ENCODE assay signal across 24 cellular contexts in genomic region chr2:238942941-238943715, GRCh38.
DNase-seq lines count a peak whose midpoint lies in the region; ATAC-seq and TF ChIP-seq lines count a peak whose summit lies in the region.
"Had no signal": no experiment of that assay in that cellular context is flagged by ENCODE, and none has a peak within 500 bp of the region (broad histone marks: within the 10 kb centered on the region; RNA-seq: fewer than 3 reads in every experiment).

No MANE protein-coding gene starts in this region.

- H2AFZ ChIP-seq in H9 (ENCODE audit: low read length): no peak overlapping the region

- H4K8ac ChIP-seq in H9 (replicated peaks; ENCODE audit: insufficient read length, low read depth, low read length): no peak overlapping the region

- no peak overlapping the region for H3K56ac ChIP-seq in H9 (ENCODE audit: insufficient read length, low read depth, low read length)

- H4K5ac ChIP-seq in H9 (ENCODE audit: insufficient read length, low read depth, low read length): no peak overlapping the region

- no peak overlapping the region for H2BK15ac ChIP-seq in H9 (ENCODE audit: low read depth, low read length)

- no peak for ATAC-seq in GM18511 (IDR thresholded peaks at IDR 0.05; ENCODE audit: unreplicated experiment)
- ATAC-seq in HG02759 (IDR thresholded peaks at IDR 0.05; ENCODE audit: unreplicated experiment): no peak
- ATAC-seq: activated T-helper 17 cell treated with anti-CD3 and anti-CD28 coated beads, Interleukin-2, amount 50 U/mL, for 72 hours; natural killer cell treated with Interleukin-12 subunit alpha and Interleukin-12 subunit beta and Interleukin-15 and Interleukin-18, amount 100 ng/mL, for 72 hours; sciatic nerve had no signal

- H3K79me1 ChIP-seq in H9 (ENCODE audit: insufficient read depth, low read depth, low read length, poor library complexity, severe bottlenecking): no peaks in the 10 kb centered on the region

- H3K27ac ChIP-seq in H9 (ENCODE audit: insufficient read length, low read depth, low read length): no peak overlapping the region
- H3K27ac ChIP-seq: brain microvascular endothelial cell, coronary artery, left ventricle myocardium inferior had no signal

- H2BK20ac ChIP-seq in H9 (ENCODE audit: low read depth, low read length, poor library complexity, severe bottlenecking): no peak overlapping the region

- H3K9me3 Mint-ChIP-seq in H9: no peaks in the 10 kb centered on the region; a peak in 1 of 5 replicates
- H3K9me3 Mint-ChIP-seq: activated T-helper 17 cell treated with anti-CD3 and anti-CD28 coated beads, Interleukin-2, amount 50 U/mL, for 72 hours; CD4-positive, alpha-beta T cell; endodermal cell; immature natural killer cell; natural killer cell treated with Interleukin-12 subunit alpha and Interleukin-12 subunit beta and Interleukin-15 and Interleukin-18, amount 100 ng/mL, for 72 hours had no signal

- no peak overlapping the region for H3K4me3 Mint-ChIP-seq in H9
- H3K4me3 Mint-ChIP-seq: activated T-helper 17 cell treated with anti-CD3 and anti-CD28 coated beads, Interleukin-2, amount 50 U/mL, for 72 hours; CD4-positive, alpha-beta T cell; endodermal cell; immature natural killer cell; natural killer cell treated with Interleukin-12 subunit alpha and Interleukin-12 subunit beta and Interleukin-15 and Interleukin-18, amount 100 ng/mL, for 72 hours had no signal

- no peak overlapping the region for H3K4ac ChIP-seq in H9 (ENCODE audit: low read depth, low read length)

- no peak overlapping the region for H3K9ac ChIP-seq in H9 (ENCODE audit: extremely low read depth, insufficient read length, low read length)

- intact Hi-C loops in posterior vena cava (cut with DNase I): loop anchor here in 1 of 2 donors (10.0 kb wide), 1 partner anchor 228 kb away; no protein-coding TSS in a partner anchor

- no peak for TF ChIP-seq CTCF in H9 (conservative IDR thresholded peaks at IDR 0.05)

- WGBS in H9 (ENCODE audit: extremely low coverage, insufficient read length, low lambda C conversion rate): no CpG with 5 or more reads among the region's 20 CpGs

- no peaks in the 10 kb centered on the region for H3K36me3 Mint-ChIP-seq in H9 (ENCODE audit: insufficient read depth in 1 of 3, low read depth in 3 of 3)
- H3K36me3 Mint-ChIP-seq: immature natural killer cell; natural killer cell treated with Interleukin-12 subunit alpha and Interleukin-12 subunit beta and Interleukin-15 and Interleukin-18, amount 100 ng/mL, for 72 hours had no signal

- H3K27me3 Mint-ChIP-seq in H9 (ENCODE audit: low read depth): peaks cover 9% of the 10 kb centered on the region

- H3K27me3 ChIP-seq in H9 (ENCODE audit: insufficient read depth, low read length): no peaks in the 10 kb centered on the region
- H3K27me3 ChIP-seq: brain microvascular endothelial cell had no signal

- H2BK5ac ChIP-seq in H9 (ENCODE audit: insufficient read length, low read length): no peak overlapping the region

- H3K23ac ChIP-seq in H9 (ENCODE audit: insufficient read length, low read depth, low read length): no peak overlapping the region

- H3T11ph ChIP-seq in H9 (ENCODE audit: low read length): no peak overlapping the region

- H4K91ac ChIP-seq in H9 (ENCODE audit: insufficient read length, low read depth, low read length): no peak overlapping the region

- peak overlapping the region in 1 of 3 experiments; percentile 35; a peak in 2 of 7 replicates for H3K27ac Mint-ChIP-seq in H9
- H3K27ac Mint-ChIP-seq: activated T-helper 17 cell treated with anti-CD3 and anti-CD28 coated beads, Interleukin-2, amount 50 U/mL, for 72 hours; CD4-positive, alpha-beta T cell; endodermal cell; immature natural killer cell; natural killer cell treated with Interleukin-12 subunit alpha and Interleukin-12 subunit beta and Interleukin-15 and Interleukin-18, amount 100 ng/mL, for 72 hours had no signal

- peak; percentile 28 for DNase-seq in Daoy (ENCODE audit: low read depth)
- DNase-seq in H9: peak; percentile 10
- peak; percentile 41 for DNase-seq in fibroblast of gingiva (ENCODE audit: low read depth)
- peak; percentile 57 for DNase-seq in posterior vena cava (ENCODE audit: low spot score)
- DNase-seq in T-helper 1 cell: no peak
- DNase-seq: activated CD4-positive, CD25-positive, alpha-beta regulatory T cell treated with anti-CD3 and anti-CD28 coated beads, Interleukin-2, amount 50 U/mL, for 72 hours; brain microvascular endothelial cell; CD4-positive, alpha-beta T cell; DMS153; immature natural killer cell; Karpas-422; left ventricle myocardium inferior; NCI-H1092 treated with DMSO at 0.1 percent for 48 hours; NCI-H2029; NCI-H2227 treated with DMSO at 0.1 percent for 48 hours; NCI-H748 treated with DMSO at 0.1 percent for 48 hours; SIG-M5 had no signal

- H3K18ac ChIP-seq in H9 (ENCODE audit: insufficient read length, low read depth, low read length): no peak overlapping the region

- H2BK12ac ChIP-seq in H9 (ENCODE audit: insufficient read length, low read depth, low read length): no peak overlapping the region

- no peaks in the 10 kb centered on the region for H4K20me1 ChIP-seq in H9 (ENCODE audit: control insufficient read depth, insufficient read depth, insufficient read length)

- H3K23me2 ChIP-seq in H9 (ENCODE audit: insufficient read length, low read depth, low read length, poor library complexity, severe bottlenecking): no peaks in the 10 kb centered on the region

- H3K79me2 ChIP-seq in H9 (ENCODE audit: insufficient read depth, low read length): no peaks in the 10 kb centered on the region

- H3K9me3 ChIP-seq in H9 (ENCODE audit: control insufficient read depth, low read depth, low read length): no peaks in the 10 kb centered on the region
- H3K9me3 ChIP-seq: left ventricle myocardium inferior had no signal

- H3K14ac ChIP-seq in H9 (ENCODE audit: insufficient read depth, low read length): no peak overlapping the region

- no peak overlapping the region for H2BK120ac ChIP-seq in H9 (ENCODE audit: low read depth, low read length, poor library complexity, severe bottlenecking)

- H3K4me1 Mint-ChIP-seq in H9: peaks cover 0 to 3% of the 10 kb centered on the region in 2 experiments; a peak in 1 of 4 replicates
- H3K4me1 Mint-ChIP-seq: endodermal cell had no signal

- H2AK5ac ChIP-seq in H9 (ENCODE audit: insufficient read length, low read length): no peak overlapping the region

- no peak overlapping the region for H3K4me2 ChIP-seq in H9 (ENCODE audit: insufficient read depth, insufficient read length, low read length)

- H3K4me1 ChIP-seq in H9 (ENCODE audit: insufficient read depth, low read length): no peaks in the 10 kb centered on the region

Comparison
In these comparisons a context has a peak if more than half of its experiments do, and no peak if none do; other contexts are left out.
1. DNase-seq: peak in Daoy (single experiment), H9 (single experiment), fibroblast of gingiva (single experiment) and posterior vena cava (single experiment); none in T-helper 1 cell (0 of 5).